ENCODE assay signal across 21 cellular contexts in genomic region chr4:75880278-75880677, GRCh38. TPM values are rescaled to one million over a fixed set of nuclear protein-coding genes. Genes with fewer than 3 reads are reported as not detected.
DNase-seq lines count a peak whose midpoint lies in the region; TF ChIP-seq lines count a peak whose summit lies in the region.
"Had no signal": no experiment of that assay in that cellular context is flagged by ENCODE, and none has a peak within 500 bp of the region (broad histone marks: within the 10 kb centered on the region; RNA-seq: fewer than 3 reads in every experiment).

No MANE protein-coding gene starts in this region.

- H3K27me3 ChIP-seq in adipocyte (replicated peaks; ENCODE audit: control insufficient read depth, insufficient read depth, low read length) (peaks cover 22% of the 10 kb centered on the region), osteoblast (ENCODE audit: insufficient read depth, low read length) (peaks cover 4% of the 10 kb centered on the region), mammary epithelial cell (ENCODE audit: insufficient read depth, low read length) (no peaks in the 10 kb centered on the region)

- no peak overlapping the region for H3K9ac ChIP-seq in adipocyte (ENCODE audit: low read length)
- no peak overlapping the region for H3K9ac ChIP-seq in mammary epithelial cell (ENCODE audit: insufficient read depth, low read length)

- DNase-seq in EH (ENCODE audit: low read depth) (peak; percentile 21), adipocyte (ENCODE audit: low read depth) (peak; percentile 9), fibroblast of villous mesenchyme (ENCODE audit: low read depth) (peak; percentile 38), osteoblast (ENCODE audit: insufficient read length, low spot score, missing footprints) (peak; percentile 83), NCI-H82 treated with DMSO at 0.1 percent for 48 hours (lab: John Stamatoyannopoulos, UW; ENCODE audit: unreplicated experiment) (no peak), endothelial cell (ENCODE audit: low spot score) (no peak), mammary epithelial cell (no peak), kidney tubule cell (ENCODE audit: low spot score) (no peak)
- DNase-seq: C1 segment of cervical spinal cord; Calu3; CD4-positive, alpha-beta memory T cell; COR-L47; DMS53; DMS79 treated with DMSO at 0.1 percent for 48 hours; GOT3; H7; HCEC 1CT had no signal

- H3K9me3 ChIP-seq in adipocyte (ENCODE audit: control insufficient read depth, low read length) (no peaks in the 10 kb centered on the region), osteoblast (ENCODE audit: low read depth, low read length) (no peaks in the 10 kb centered on the region), mammary epithelial cell (replicated peaks; ENCODE audit: insufficient read depth, low read length) (no peaks in the 10 kb centered on the region)

- no peak overlapping the region for H3K4me3 Mint-ChIP-seq in endothelial cell (ENCODE audit: unreplicated experiment)
- H3K4me3 Mint-ChIP-seq: CD4-positive, alpha-beta memory T cell had no signal

- BruUV-seq in mammary epithelial cell (replicated peaks; lab: Mats Ljungman, UMichigan) = no TSS peak

- H3K9me3 Mint-ChIP-seq in endothelial cell (ENCODE audit: unreplicated experiment) = no peaks in the 10 kb centered on the region
- H3K9me3 Mint-ChIP-seq: CD4-positive, alpha-beta memory T cell had no signal

- no peaks in the 10 kb centered on the region for H3K36me3 Mint-ChIP-seq in endothelial cell (ENCODE audit: low read depth, unreplicated experiment)
- H3K36me3 Mint-ChIP-seq: CD4-positive, alpha-beta memory T cell had no signal

- dilution Hi-C loops in mammary epithelial cell (cut with HindIII; ENCODE audit: low sequenced_read_pairs) = no loop called here

- CTCF ChIA-PET in mammary epithelial cell (lab: Charles Lee; ENCODE audit: low non-redundant PET) = no interaction called here

- peaks cover 2% of the 10 kb centered on the region for H3K27me3 Mint-ChIP-seq in endothelial cell (ENCODE audit: unreplicated experiment)

- H3K27ac Mint-ChIP-seq in endothelial cell (ENCODE audit: unreplicated experiment) = no peak overlapping the region
- H3K27ac Mint-ChIP-seq: CD4-positive, alpha-beta memory T cell had no signal

- no peaks in the 10 kb centered on the region for H3K4me1 ChIP-seq in adipocyte (ENCODE audit: control insufficient read depth, insufficient read depth, low read length)
- no peaks in the 10 kb centered on the region for H3K4me1 ChIP-seq in osteoblast (ENCODE audit: insufficient read depth, low read length)
- H3K4me1 ChIP-seq in mammary epithelial cell (ENCODE audit: insufficient read depth, low read length) = no peaks in the 10 kb centered on the region

- H3K79me2 ChIP-seq in osteoblast (ENCODE audit: insufficient read depth, low read length) = no peaks in the 10 kb centered on the region
- H3K79me2 ChIP-seq in mammary epithelial cell (ENCODE audit: insufficient read depth, low read length) = no peaks in the 10 kb centered on the region

- WGBS in mammary epithelial cell (ENCODE audit: low coverage, missing lambda C conversion rate) = 67% methylated on average over 1 of the region's 1 CpG

- H4K20me1 ChIP-seq in osteoblast (ENCODE audit: insufficient read depth, low read length) (no peaks in the 10 kb centered on the region), mammary epithelial cell (ENCODE audit: insufficient read depth, low read length) (no peaks in the 10 kb centered on the region)

- in situ Hi-C loops in mammary epithelial cell (cut with MboI; ENCODE audit: low sequenced_read_pairs in 2 of 2) = no loop called here

- no peak overlapping the region for H3K4me2 ChIP-seq in osteoblast (ENCODE audit: insufficient read depth, low read length)
- H3K4me2 ChIP-seq in mammary epithelial cell (ENCODE audit: insufficient read depth, low read depth, low read length) = no peak overlapping the region

- H2AFZ ChIP-seq in osteoblast (ENCODE audit: low read length) (no peak overlapping the region), mammary epithelial cell (ENCODE audit: low read depth, low read length) (no peak overlapping the region)

- H3K4me3 ChIP-seq in adipocyte (ENCODE audit: low read length) = no peak overlapping the region
- H3K4me3 ChIP-seq in fibroblast of villous mesenchyme (ENCODE audit: low read depth, low read length) = no peak overlapping the region
- H3K4me3 ChIP-seq in osteoblast (ENCODE audit: insufficient read depth, low read length) = no peak overlapping the region
- H3K4me3 ChIP-seq in mammary epithelial cell (replicated peaks in 1 of 3; ENCODE audit: insufficient read depth in 1 of 3, low read depth in 2 of 3, low read length in 3 of 3) = no peak overlapping the region

- H3K36me3 ChIP-seq in adipocyte (ENCODE audit: control insufficient read depth, insufficient read depth, low read length, severe bottlenecking) (no peaks in the 10 kb centered on the region), osteoblast (ENCODE audit: insufficient read depth, low read length) (no peaks in the 10 kb centered on the region), mammary epithelial cell (ENCODE audit: insufficient read depth, low read length) (no peaks in the 10 kb centered on the region)

- TF ChIP-seq CTCF in fibroblast of villous mesenchyme (IDR thresholded peaks at IDR 0.05; ENCODE audit: insufficient read depth, low read depth, low read length) (no peak), osteoblast (IDR thresholded peaks at IDR 0.05; ENCODE audit: extremely low read depth, low read depth, low read length) (no peak), endothelial cell (IDR thresholded peaks at IDR 0.05; ENCODE audit: unreplicated experiment) (no peak), mammary epithelial cell (conservative IDR thresholded peaks at IDR 0.05 in 1 of 2, IDR thresholded peaks at IDR 0.05 in 1 of 2; ENCODE audit: extremely low read depth in 1 of 2, insufficient read depth in 1 of 2, low read depth in 1 of 2, low read length in 2 of 2) (no peak)

- peaks cover 4% of the 10 kb centered on the region for H3K4me1 Mint-ChIP-seq in endothelial cell (ENCODE audit: unreplicated experiment)
- H3K4me1 Mint-ChIP-seq: CD4-positive, alpha-beta memory T cell had no signal

- H3K27ac ChIP-seq in osteoblast (ENCODE audit: low read depth, low read length) = no peak overlapping the region
- H3K27ac ChIP-seq in mammary epithelial cell (ENCODE audit: insufficient read depth, low read depth, low read length) = no peak overlapping the region
- H3K27ac ChIP-seq: 22Rv1 had no signal

- intact Hi-C loops in mammary epithelial cell (cut with micrococcal nuclease) = no loop called here

RNA-seq across cellular contexts. Expression of gene PPEF2, which starts 22.0 kb away (rescaled TPM):
- total RNA-seq in fibroblast of villous mesenchyme = under 0.01 TPM in 1 of 2 replicates, not detected in the other
- not detected in 2 replicates for total RNA-seq in osteoblast
- not detected for total RNA-seq in endothelial cell (ENCODE audit: unreplicated experiment)
- total RNA-seq in mammary epithelial cell = not detected
- not detected for polyA plus RNA-seq in mammary epithelial cell
- polyA minus RNA-seq in mammary epithelial cell = not detected
- total RNA-seq: Calu3, Daoy, H7 had no signal
- polyA plus RNA-seq: AG04450; BJ; CD4-positive, alpha-beta memory T cell had no signal

Comparison
In these comparisons a context has a peak if more than half of its experiments do, and no peak if none do; other contexts are left out.
1. DNase-seq: peak in EH (single experiment), adipocyte (single experiment), fibroblast of villous mesenchyme (single experiment) and osteoblast (single experiment); none in NCI-H82 treated with DMSO at 0.1 percent for 48 hours (single experiment), endothelial cell (single experiment), mammary epithelial cell (single experiment) and kidney tubule cell (single experiment).